In the genomic region with DNA sequence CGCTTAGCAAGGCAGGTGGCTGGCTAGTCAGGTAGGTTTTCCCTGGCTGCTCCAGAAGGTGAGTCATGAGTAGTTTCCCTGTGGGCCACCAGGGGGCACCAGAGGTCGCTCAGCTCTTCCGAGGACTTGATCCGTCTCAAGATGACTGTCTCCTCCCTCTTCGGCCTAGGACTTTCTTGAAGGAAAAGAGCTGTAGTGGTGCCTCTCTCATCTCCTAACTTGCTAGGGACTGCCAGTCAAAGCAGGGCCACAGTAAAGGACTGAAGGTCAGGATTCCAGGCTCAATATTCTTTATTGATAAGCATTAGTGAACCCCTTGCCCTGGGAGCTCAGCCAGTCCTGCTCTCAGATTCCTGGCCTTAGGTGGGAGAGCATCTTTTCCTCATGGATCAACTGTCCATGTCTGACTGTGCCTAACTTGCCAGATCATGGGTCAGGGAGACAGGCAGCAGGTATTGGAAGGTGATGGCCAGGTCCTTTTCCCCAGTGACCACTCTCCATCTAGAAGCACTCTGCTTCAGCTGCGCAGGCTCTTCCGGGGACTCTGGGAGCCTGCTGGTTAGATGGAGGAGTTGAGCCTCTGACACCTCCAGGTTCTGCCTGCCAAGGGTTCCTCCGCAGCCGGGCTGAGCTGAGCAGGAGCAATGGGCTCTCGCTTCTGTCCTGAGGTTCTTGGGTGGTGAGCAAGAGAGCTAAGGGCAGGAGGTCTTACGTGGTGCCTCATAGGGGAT, we compare ENCODE assay signal across 8 cellular contexts. TPM values are rescaled to one million over a fixed set of nuclear protein-coding genes. Genes with fewer than 3 reads are reported as not detected.
DNase-seq lines count a peak whose midpoint lies in the region; ATAC-seq and TF ChIP-seq lines count a peak whose summit lies in the region.

No MANE protein-coding gene starts in this region.

- CTCF ChIA-PET in IMR-90 (lab: Yijun Ruan, JAX): interaction anchor here (0.5 to 10.1 kb wide), 14 partner anchors 8 to 132 kb away, joined by 3 to 128 read pairs (median 3); a partner anchor contains a TSS

- H3K14ac ChIP-seq in IMR-90 (replicated peaks; ENCODE audit: low read depth, low read length): no peak overlapping the region; the same call in 1 of the 2 replicates

- peaks cover 31% of the 10 kb centered on the region for H3K4me1 Mint-ChIP-seq in activated T-helper 2 cell treated with anti-CD3 and anti-CD28 coated beads, Interferon-gamma antibody, Interleukin-2, Interleukin-4, amounts not matched to agents 10 μg/mL and 5 μg/mL and 100 μg/mL, durations not matched to agents 14 hours and 24 hours and 36 hours (ENCODE audit: low read depth)

- ATAC-seq in IMR-90 (ENCODE audit: low read depth): peak; percentile 8; the same call in 1 of the 2 replicates
- ATAC-seq in GM19455 (IDR thresholded peaks at IDR 0.05; ENCODE audit: unreplicated experiment): no peak

- TF ChIP-seq RAD21 in IMR-90 (IDR thresholded peaks at IDR 0.05; ENCODE audit: low read length): peak; percentile 75

- H4K20me1 ChIP-seq in IMR-90 (ENCODE audit: insufficient read depth, low read length): peaks cover 6% of the 10 kb centered on the region

- H3K9me3 ChIP-seq in IMR-90 (ENCODE audit: control insufficient read depth, insufficient read depth, low read length) (no peaks in the 10 kb centered on the region), neutrophil (no peaks in the 10 kb centered on the region)

- H3K23ac ChIP-seq in IMR-90 (ENCODE audit: low read depth, low read length): peak overlapping the region; percentile 78

- H3K4me1 ChIP-seq in IMR-90 (ENCODE audit: control insufficient read depth, insufficient read depth, low read length) (peaks cover 28% of the 10 kb centered on the region), neutrophil (ENCODE audit: control insufficient read depth in 1 of 2, insufficient read depth in 1 of 2, low read depth in 1 of 2, low read length in 1 of 2) (peaks cover 40 to 45% of the 10 kb centered on the region in 2 experiments)

- H3K27ac ChIP-seq in IMR-90 (ENCODE audit: insufficient read depth, low read length): peak overlapping the region; percentile 22
- H3K27ac ChIP-seq in neutrophil: peak overlapping the region; percentile 100

- H3K56ac ChIP-seq in IMR-90 (ENCODE audit: extremely low read depth, insufficient read depth, low read length): no peak overlapping the region; the same call in 1 of the 2 replicates

- H2BK5ac ChIP-seq in IMR-90 (ENCODE audit: low read depth, low read length, poor library complexity, severe bottlenecking): peak overlapping the region; percentile 19

- H3K9me3 Mint-ChIP-seq in activated T-helper 2 cell treated with anti-CD3 and anti-CD28 coated beads, Interferon-gamma antibody, Interleukin-2, Interleukin-4, amounts not matched to agents 10 μg/mL and 5 μg/mL and 100 μg/mL, durations not matched to agents 14 hours and 24 hours and 36 hours: no peaks in the 10 kb centered on the region

- in situ Hi-C loops in IMR-90 (cut with MboI; ENCODE audit: low sequenced_read_pairs): no loop called here

- H3K27me3 Mint-ChIP-seq in activated T-helper 2 cell treated with anti-CD3 and anti-CD28 coated beads, Interferon-gamma antibody, Interleukin-2, Interleukin-4, amounts not matched to agents 10 μg/mL and 5 μg/mL and 100 μg/mL, durations not matched to agents 14 hours and 24 hours and 36 hours (ENCODE audit: low read depth): no peaks in the 10 kb centered on the region

- H2AFZ ChIP-seq in IMR-90 (replicated peaks; ENCODE audit: low read length, poor library complexity): no peak overlapping the region

- no peak overlapping the region for H3K4me3 ChIP-seq in IMR-90 (ENCODE audit: insufficient read depth, low read depth, low read length)
- H3K4me3 ChIP-seq in fibroblast of pulmonary artery (replicated peaks; ENCODE audit: low read depth, low read length): peak overlapping the region; percentile 19
- peak overlapping the region; percentile 29 to 84 for H3K4me3 ChIP-seq in neutrophil (ENCODE audit: low read depth in 1 of 2, low read length in 1 of 2)

- H3K18ac ChIP-seq in IMR-90 (ENCODE audit: low read depth, low read length): no peak overlapping the region

- no TSS peak for BruUV-seq in IMR-90 (replicated peaks; lab: Mats Ljungman, UMichigan)

- no peak for TF ChIP-seq POLR2A in IMR-90 (IDR thresholded peaks at IDR 0.05; ENCODE audit: low read depth, low read length)

- H4K91ac ChIP-seq in IMR-90 (ENCODE audit: insufficient read depth, low read depth, low read length): peak overlapping the region; percentile 30

- 100% methylated on average over 3 of the region's 11 CpGs; no CpG with 5 or more reads in 1 of the 2 experiments for WGBS in IMR-90 (ENCODE audit: extremely low coverage in 2 of 2, insufficient read length in 1 of 2), 2 experiments

- peaks cover 9% of the 10 kb centered on the region for H3K9me1 ChIP-seq in IMR-90 (ENCODE audit: insufficient read depth, low read length)

- DNase-seq in COLO829 (ENCODE audit: low spot score) (peak; percentile 77), IMR-90 (peak; percentile 80), RKO (ENCODE audit: low spot score) (peak; percentile 88), fibroblast of pulmonary artery (ENCODE audit: low read depth) (peak; percentile 88), ureter (ENCODE audit: low spot score) (peak; percentile 76)
- peak; percentile 51 for DNase-seq in activated T-helper 2 cell treated with anti-CD3 and anti-CD28 coated beads, Interferon-gamma antibody, Interleukin-2, Interleukin-4, amounts not matched to agents 10 μg/mL and 5 μg/mL and 100 μg/mL, durations not matched to agents 14 hours and 24 hours and 36 hours (ENCODE audit: low spot score)

- no peaks in the 10 kb centered on the region for H3K36me3 Mint-ChIP-seq in activated T-helper 2 cell treated with anti-CD3 and anti-CD28 coated beads, Interferon-gamma antibody, Interleukin-2, Interleukin-4, amounts not matched to agents 10 μg/mL and 5 μg/mL and 100 μg/mL, durations not matched to agents 14 hours and 24 hours and 36 hours (ENCODE audit: low read depth)

- TF ChIP-seq CTCF in IMR-90 (conservative IDR thresholded peaks at IDR 0.05; ENCODE audit: low read depth, low read length) (peak; percentile 89), fibroblast of pulmonary artery (IDR thresholded peaks at IDR 0.05; ENCODE audit: low read length, missing control alignments) (peak; percentile 90), neutrophil (IDR thresholded peaks at IDR 0.05) (peak; percentile 92)

- H3K27ac Mint-ChIP-seq in activated T-helper 2 cell treated with anti-CD3 and anti-CD28 coated beads, Interferon-gamma antibody, Interleukin-2, Interleukin-4, amounts not matched to agents 10 μg/mL and 5 μg/mL and 100 μg/mL, durations not matched to agents 14 hours and 24 hours and 36 hours: peak overlapping the region; percentile 55

- H3K27me3 ChIP-seq in IMR-90 (ENCODE audit: control insufficient read depth, insufficient read depth, low read length) (no peaks in the 10 kb centered on the region), neutrophil (no peaks in the 10 kb centered on the region)

- no peak overlapping the region for H2BK20ac ChIP-seq in IMR-90 (ENCODE audit: low read depth, low read length)

- peak overlapping the region; percentile 77 for H3K4ac ChIP-seq in IMR-90 (ENCODE audit: low read depth, low read length)

- H3K9ac ChIP-seq in IMR-90 (ENCODE audit: low read depth, low read length): peak overlapping the region; percentile 26; the same call in 1 of the 2 replicates

- intact Hi-C loops in IMR-90 (cut with micrococcal nuclease): loop anchor here (1.0 kb wide), 1 partner anchor 31 kb away; no protein-coding TSS in a partner anchor
- intact Hi-C loops in activated T-helper 2 cell treated with anti-CD3 and anti-CD28 coated beads, Interferon-gamma antibody, Interleukin-2, Interleukin-4, amounts not matched to agents 10 μg/mL and 5 μg/mL and 100 μg/mL, durations not matched to agents 14 hours and 24 hours and 36 hours (cut with micrococcal nuclease): loop anchor here (5.0 kb wide), 2 partner anchors 34 to 131 kb away; a partner anchor contains a TSS

- H2AK9ac ChIP-seq in IMR-90 (replicated peaks; ENCODE audit: low read depth, low read length, poor library complexity): no peak overlapping the region

- H4K8ac ChIP-seq in IMR-90 (ENCODE audit: low read depth in 2 of 2, low read length in 2 of 2): peak overlapping the region in 1 of 2 experiments; percentile 72; a peak in 2 of 4 replicates

- peak overlapping the region; percentile 9; the same call in 1 of the 2 replicates for H3K4me2 ChIP-seq in IMR-90 (ENCODE audit: low read depth, low read length)

- H3K4me3 Mint-ChIP-seq in activated T-helper 2 cell treated with anti-CD3 and anti-CD28 coated beads, Interferon-gamma antibody, Interleukin-2, Interleukin-4, amounts not matched to agents 10 μg/mL and 5 μg/mL and 100 μg/mL, durations not matched to agents 14 hours and 24 hours and 36 hours (ENCODE audit: low read depth): peak overlapping the region; percentile 69

- H3K79me1 ChIP-seq in IMR-90 (ENCODE audit: low read depth in 1 of 2, low read length in 2 of 2): peaks cover 7 to 36% of the 10 kb centered on the region in 2 experiments; a peak in 3 of 4 replicates

- H2BK15ac ChIP-seq in IMR-90 (ENCODE audit: low read depth, low read length): no peak overlapping the region

- peak overlapping the region; percentile 8; the same call in 1 of the 2 replicates for H4K5ac ChIP-seq in IMR-90 (ENCODE audit: low read depth, low read length)

- peak overlapping the region; percentile 85 for H2AK5ac ChIP-seq in IMR-90 (ENCODE audit: low read depth, low read length)

- dilution Hi-C loops in IMR-90 (cut with HindIII; ENCODE audit: low sequenced_read_pairs, unreplicated experiment): no loop called here

- no peak overlapping the region for H2BK120ac ChIP-seq in IMR-90 (ENCODE audit: low read depth, low read length)

- H3K36me3 ChIP-seq in IMR-90 (ENCODE audit: control insufficient read depth, insufficient read depth, low read length): peaks cover 3% of the 10 kb centered on the region; the same call in 1 of the 2 replicates
- peaks cover 11% of the 10 kb centered on the region for H3K36me3 ChIP-seq in neutrophil

- POLR2A ChIA-PET in IMR-90 (lab: Charles Lee; ENCODE audit: unreplicated experiment): interaction anchor here (0.6 kb wide), 3 partner anchors 22 to 31 kb away, joined by 4 to 8 read pairs (median 4); a partner anchor contains a TSS

RNA-seq across cellular contexts. Expression of a gene that starts 1.9 kb away (rescaled TPM):
- 40.8 and 46.4 TPM in 2 replicates for total RNA-seq in IMR-90 (2012; rRNA removed)
- 133 and 152 TPM in 2 replicates for polyA plus RNA-seq in IMR-90 (2012; rRNA removed)
- polyA plus RNA-seq in IMR-90 (2012; cell fraction: cytosol; rRNA removed): 252 and 358 TPM in 2 replicates
- 170 and 292 TPM in 2 replicates for polyA plus RNA-seq in IMR-90 (2012; cell fraction: nucleus; rRNA removed; ENCODE audit: low replicate concordance)
- total RNA-seq in activated T-helper 2 cell treated with anti-CD3 and anti-CD28 coated beads, Interferon-gamma antibody, Interleukin-2, Interleukin-4, amounts not matched to agents 10 μg/mL and 5 μg/mL and 100 μg/mL, durations not matched to agents 14 hours and 24 hours and 36 hours: 41.1 and 50.1 TPM in 2 replicates
- total RNA-seq in ureter: 57.9 TPM

RNA-seq across cellular contexts. Expression of a gene that starts 22.0 kb away (rescaled TPM):
- total RNA-seq in IMR-90 (2012; rRNA removed): 5.0 and 5.6 TPM in 2 replicates
- 27.8 and 34.4 TPM in 2 replicates for polyA plus RNA-seq in IMR-90 (2012; rRNA removed)
- 20.6 and 36.3 TPM in 2 replicates for polyA plus RNA-seq in IMR-90 (2012; cell fraction: cytosol; rRNA removed)
- polyA plus RNA-seq in IMR-90 (2012; cell fraction: nucleus; rRNA removed; ENCODE audit: low replicate concordance): 61.2 and 132 TPM in 2 replicates
- total RNA-seq in activated T-helper 2 cell treated with anti-CD3 and anti-CD28 coated beads, Interferon-gamma antibody, Interleukin-2, Interleukin-4, amounts not matched to agents 10 μg/mL and 5 μg/mL and 100 μg/mL, durations not matched to agents 14 hours and 24 hours and 36 hours: 2.9 and 3.0 TPM in 2 replicates
- total RNA-seq in ureter: 1.4 TPM

RNA-seq across cellular contexts. Expression of a gene that starts 40.3 kb away (rescaled TPM):
- total RNA-seq in IMR-90 (2012; rRNA removed): 1.9 and 2.0 TPM in 2 replicates
- polyA plus RNA-seq in IMR-90 (2012; rRNA removed): 10.3 and 12.6 TPM in 2 replicates
- 8.4 and 12.7 TPM in 2 replicates for polyA plus RNA-seq in IMR-90 (2012; cell fraction: cytosol; rRNA removed)
- 53.4 and 98.2 TPM in 2 replicates for polyA plus RNA-seq in IMR-90 (2012; cell fraction: nucleus; rRNA removed; ENCODE audit: low replicate concordance)
- 32.1 and 34.1 TPM in 2 replicates for total RNA-seq in activated T-helper 2 cell treated with anti-CD3 and anti-CD28 coated beads, Interferon-gamma antibody, Interleukin-2, Interleukin-4, amounts not matched to agents 10 μg/mL and 5 μg/mL and 100 μg/mL, durations not matched to agents 14 hours and 24 hours and 36 hours
- total RNA-seq in ureter: 26.1 TPM

RNA-seq across cellular contexts. Expression of a gene that starts 48.1 kb away (rescaled TPM):
- total RNA-seq in IMR-90 (2012; rRNA removed) (7.3 and 7.8 TPM in 2 replicates), ureter (258 TPM)
- polyA plus RNA-seq in IMR-90 (2012; rRNA removed): 26.7 and 29.2 TPM in 2 replicates
- 14.4 and 25.5 TPM in 2 replicates for polyA plus RNA-seq in IMR-90 (2012; cell fraction: cytosol; rRNA removed)
- 83.1 and 197 TPM in 2 replicates for polyA plus RNA-seq in IMR-90 (2012; cell fraction: nucleus; rRNA removed; ENCODE audit: low replicate concordance)
- total RNA-seq in activated T-helper 2 cell treated with anti-CD3 and anti-CD28 coated beads, Interferon-gamma antibody, Interleukin-2, Interleukin-4, amounts not matched to agents 10 μg/mL and 5 μg/mL and 100 μg/mL, durations not matched to agents 14 hours and 24 hours and 36 hours: 12.1 and 16.2 TPM in 2 replicates

RNA-seq across cellular contexts. Expression of a gene that starts 50.2 kb away (rescaled TPM):
- total RNA-seq in IMR-90 (2012; rRNA removed): 294 and 313 TPM in 2 replicates
- polyA plus RNA-seq in IMR-90 (2012; rRNA removed): 228 and 260 TPM in 2 replicates
- 268 and 304 TPM in 2 replicates for polyA plus RNA-seq in IMR-90 (2012; cell fraction: cytosol; rRNA removed)
- 122 and 203 TPM in 2 replicates for polyA plus RNA-seq in IMR-90 (2012; cell fraction: nucleus; rRNA removed; ENCODE audit: low replicate concordance)
- total RNA-seq in activated T-helper 2 cell treated with anti-CD3 and anti-CD28 coated beads, Interferon-gamma antibody, Interleukin-2, Interleukin-4, amounts not matched to agents 10 μg/mL and 5 μg/mL and 100 μg/mL, durations not matched to agents 14 hours and 24 hours and 36 hours: 250 and 262 TPM in 2 replicates
- 124 TPM for total RNA-seq in ureter
